In the genomic region with DNA sequence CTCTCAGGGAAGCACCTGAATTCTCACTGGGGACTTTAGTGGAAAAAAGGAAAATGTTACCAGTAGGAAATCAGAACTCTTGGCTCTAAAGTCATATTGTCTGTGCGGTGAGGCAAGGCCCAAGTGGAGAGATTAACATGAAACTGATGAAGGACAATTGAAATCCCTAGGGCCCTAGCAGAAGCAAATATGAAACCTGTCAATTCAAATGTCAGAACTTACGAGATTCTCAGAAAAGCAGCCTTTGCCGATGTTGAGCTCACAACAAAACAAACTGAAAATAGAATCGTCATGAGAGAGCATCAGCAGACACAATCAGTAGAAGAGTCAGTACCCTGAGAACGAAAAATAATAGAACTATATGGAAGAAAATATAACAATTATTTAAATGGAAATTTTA, we compare ENCODE assay signal across 18 cellular contexts.
"Had no signal": no experiment of that assay in that cellular context is flagged by ENCODE, and none has a peak within 500 bp of the region (broad histone marks: within the 10 kb centered on the region; RNA-seq: fewer than 3 reads in every experiment).

No MANE protein-coding gene starts in this region.

- H3K4me1 Mint-ChIP-seq: activated CD4-positive, alpha-beta T cell treated with anti-CD3 and anti-CD28 coated beads, Interleukin-2, amount 10 ng/mL, durations not matched to agents 24 days and 14 days; activated naive CD8-positive, alpha-beta T cell treated with anti-CD3 and anti-CD28 coated beads for 36 hours; activated T-helper 17 cell treated with anti-CD3 and anti-CD28 coated beads, Interleukin-2, amount 50 U/mL, for 72 hours; naive thymus-derived CD8-positive, alpha-beta T cell had no signal

- H3K4me1 ChIP-seq: esophagus squamous epithelium, prostate gland, right atrium auricular region, stomach, vagina had no signal

- H3K36me3 ChIP-seq: cardiac muscle cell, esophagus squamous epithelium, prostate gland, right atrium auricular region, vagina had no signal

- H3K4me3 Mint-ChIP-seq: activated CD4-positive, alpha-beta T cell treated with anti-CD3 and anti-CD28 coated beads, Interleukin-2, amount 10 ng/mL, durations not matched to agents 24 days and 14 days; activated CD8-positive, alpha-beta T cell treated with anti-CD3 and anti-CD28 coated beads for 36 hours; activated naive CD8-positive, alpha-beta T cell treated with anti-CD3 and anti-CD28 coated beads for 36 hours; activated T-helper 17 cell treated with anti-CD3 and anti-CD28 coated beads, Interleukin-2, amount 50 U/mL, for 72 hours; naive thymus-derived CD8-positive, alpha-beta T cell had no signal

- DNase-seq: activated CD4-positive, alpha-beta T cell treated with anti-CD3 and anti-CD28 coated beads, Interleukin-2, amount 10 ng/mL, durations not matched to agents 24 days and 14 days; activated CD8-positive, alpha-beta T cell treated with anti-CD3 and anti-CD28 coated beads for 36 hours; activated naive CD4-positive, alpha-beta T cell; activated naive CD8-positive, alpha-beta T cell treated with anti-CD3 and anti-CD28 coated beads for 36 hours; activated T-cell treated with anti-CD3 and anti-CD28 coated beads, Interleukin-2, amount 50 U/mL, for 1 hour; amniotic stem cell; dermis blood vessel endothelial cell; effector memory CD4-positive, alpha-beta T cell; esophagus squamous epithelium; left cardiac atrium; naive thymus-derived CD8-positive, alpha-beta T cell; stimulated activated CD4-positive, alpha-beta T cell treated with anti-CD3 and anti-CD28 coated beads, Interleukin-2, amount 100 ng/mL, for 48 hours; stomach had no signal

- H3K9me3 ChIP-seq: prostate gland, stomach, vagina had no signal

- H3K27me3 ChIP-seq: cardiac muscle cell, esophagus squamous epithelium, right atrium auricular region, stomach, vagina had no signal

- ATAC-seq: activated CD8-positive, alpha-beta T cell treated with anti-CD3 and anti-CD28 coated beads for 36 hours; activated T-helper 17 cell treated with anti-CD3 and anti-CD28 coated beads, Interleukin-2, amount 50 U/mL, for 72 hours; left cardiac atrium; naive thymus-derived CD8-positive, alpha-beta T cell had no signal

- H3K27ac ChIP-seq: cardiac muscle cell, esophagus squamous epithelium, prostate gland, right atrium auricular region, stomach, vagina had no signal

- H3K27me3 Mint-ChIP-seq: activated CD4-positive, alpha-beta T cell treated with anti-CD3 and anti-CD28 coated beads, Interleukin-2, amount 10 ng/mL, durations not matched to agents 24 days and 14 days had no signal

- H3K27ac Mint-ChIP-seq: activated CD4-positive, alpha-beta T cell treated with anti-CD3 and anti-CD28 coated beads, Interleukin-2, amount 10 ng/mL, durations not matched to agents 24 days and 14 days; activated CD8-positive, alpha-beta T cell treated with anti-CD3 and anti-CD28 coated beads for 36 hours; activated naive CD8-positive, alpha-beta T cell treated with anti-CD3 and anti-CD28 coated beads for 36 hours; activated T-helper 17 cell treated with anti-CD3 and anti-CD28 coated beads, Interleukin-2, amount 50 U/mL, for 72 hours; naive thymus-derived CD8-positive, alpha-beta T cell had no signal

- H3K4me3 ChIP-seq: cardiac muscle cell, esophagus squamous epithelium, prostate gland, right atrium auricular region, stomach, vagina had no signal
